In genomic region chr3:160226026-160226739, GRCh38 we compare ENCODE assay signal across 2 cellular contexts.
TF ChIP-seq lines count a peak whose summit lies in the region.

No MANE protein-coding gene starts in this region.

TF ChIP-seq in HCT116, 20 proteins besides CTCF, POLR2A, EP300 and RAD21:
- no peak for TF ChIP-seq REST (IDR thresholded peaks at IDR 0.05; ENCODE audit: low read depth)
- TF ChIP-seq EGR1 (IDR thresholded peaks at IDR 0.05; ENCODE audit: low read depth) = no peak
- no peak for TF ChIP-seq ZBTB33 (IDR thresholded peaks at IDR 0.05; ENCODE audit: extremely low read depth, insufficient replicate concordance, low read length)
- no peak for TF ChIP-seq YY1 (IDR thresholded peaks at IDR 0.05; ENCODE audit: extremely low read depth, insufficient replicate concordance, low read depth, low read length)
- TF ChIP-seq JUND (IDR thresholded peaks at IDR 0.05) = no peak
- TF ChIP-seq EZH2 (IDR thresholded peaks at IDR 0.05) = no peak
- TF ChIP-seq SRF (IDR thresholded peaks at IDR 0.05; ENCODE audit: low read depth) = no peak
- no peak for TF ChIP-seq FOSL1 (IDR thresholded peaks at IDR 0.05; ENCODE audit: low read depth)
- TF ChIP-seq ELF1 (IDR thresholded peaks at IDR 0.05; ENCODE audit: borderline replicate concordance, low read depth) = no peak
- no peak for TF ChIP-seq CEBPB (IDR thresholded peaks at IDR 0.05; ENCODE audit: low read depth)
- no peak for TF ChIP-seq SP1 (IDR thresholded peaks at IDR 0.05; ENCODE audit: low read depth)
- no peak for TF ChIP-seq CBX3 (IDR thresholded peaks at IDR 0.05; ENCODE audit: low read depth)
- no peak for TF ChIP-seq ZFX (IDR thresholded peaks at IDR 0.05)
- TF ChIP-seq EZH2phosphoT487 (IDR thresholded peaks at IDR 0.05; ENCODE audit: borderline replicate concordance) = no peak
- no peak for TF ChIP-seq POLR2AphosphoS5 (IDR thresholded peaks at IDR 0.05; ENCODE audit: low read depth, low read length)
- no peak for TF ChIP-seq ATF3 (IDR thresholded peaks at IDR 0.05)
- TF ChIP-seq TCF7L2 (IDR thresholded peaks at IDR 0.05; ENCODE audit: borderline replicate concordance, extremely low read depth, insufficient read depth, insufficient read length) = no peak
- TF ChIP-seq MAX (IDR thresholded peaks at IDR 0.05) = no peak
- TF ChIP-seq SIN3A (IDR thresholded peaks at IDR 0.05; ENCODE audit: low read depth) = no peak
- TF ChIP-seq ZNF274 (IDR thresholded peaks at IDR 0.05; ENCODE audit: low read depth, low read length) = no peak

TF ChIP-seq in K562, 482 proteins besides CTCF, POLR2A, EP300 and RAD21:
- TF ChIP-seq NR0B1 (IDR thresholded peaks at IDR 0.05; ENCODE audit: partially characterized antibody) = no peak
- peak; percentile 74 for TF ChIP-seq REST (CRISPR knock-in tag; IDR thresholded peaks at IDR 0.05; ENCODE audit: low read depth)
- 0 out of 2 replicates have a peak, but pooled peaks have one; percentile 4 for TF ChIP-seq USF1 (CRISPR knock-in tag; IDR thresholded peaks at IDR 0.05)
